In the genomic region with DNA sequence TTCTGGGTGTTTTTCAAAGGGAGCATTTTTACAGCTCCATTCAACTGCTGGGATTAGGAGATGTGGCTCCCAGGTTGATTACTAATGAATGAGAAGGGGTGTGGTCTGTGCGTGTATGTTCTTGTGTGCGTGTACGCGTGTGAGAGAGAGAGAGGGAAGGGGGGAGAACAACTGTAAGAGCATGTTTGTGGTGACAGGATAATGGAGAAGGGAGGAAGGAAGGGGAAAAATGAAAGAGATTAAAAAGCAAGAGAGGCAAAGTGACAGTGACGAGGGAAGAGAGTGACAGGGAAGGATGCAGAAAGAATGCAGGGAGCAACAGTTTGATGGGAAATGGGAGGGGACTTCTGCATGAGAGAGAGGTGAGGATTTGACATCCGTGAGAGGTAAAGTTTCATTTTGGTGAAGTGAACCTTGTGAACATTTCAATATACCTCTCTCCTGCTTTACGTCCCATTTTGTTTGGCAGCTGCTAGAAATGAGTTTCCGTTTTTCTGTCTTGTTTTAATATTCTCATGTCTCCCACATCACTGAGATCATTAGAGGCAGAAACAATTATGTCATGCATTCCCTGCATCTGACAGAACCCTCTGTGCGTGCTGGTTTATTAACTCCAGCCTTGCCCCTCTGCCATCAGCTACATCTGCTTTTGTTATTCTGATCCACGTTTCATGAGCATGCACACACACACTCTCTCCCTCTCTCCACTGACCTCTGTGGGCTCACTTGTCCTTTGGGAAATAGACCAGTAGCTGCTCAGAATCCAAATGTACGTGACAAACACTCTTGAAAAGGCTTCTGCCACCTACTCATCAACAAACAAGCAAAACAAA, we compare ENCODE assay signal across 1 cellular context.
TF ChIP-seq lines count a peak whose summit lies in the region.

No MANE protein-coding gene starts in this region.

TF ChIP-seq in HCT116, 20 proteins besides CTCF, POLR2A, EP300 and RAD21 (continued from another document):
- TF ChIP-seq REST (IDR thresholded peaks at IDR 0.05; ENCODE audit: low read depth) (no peak), CBX3 (IDR thresholded peaks at IDR 0.05; ENCODE audit: low read depth) (no peak), ZNF274 (IDR thresholded peaks at IDR 0.05; ENCODE audit: low read depth, low read length) (no peak), POLR2AphosphoS5 (IDR thresholded peaks at IDR 0.05; ENCODE audit: low read depth, low read length) (no peak)
